ENCODE assay signal across 18 cellular contexts in the genomic region with DNA sequence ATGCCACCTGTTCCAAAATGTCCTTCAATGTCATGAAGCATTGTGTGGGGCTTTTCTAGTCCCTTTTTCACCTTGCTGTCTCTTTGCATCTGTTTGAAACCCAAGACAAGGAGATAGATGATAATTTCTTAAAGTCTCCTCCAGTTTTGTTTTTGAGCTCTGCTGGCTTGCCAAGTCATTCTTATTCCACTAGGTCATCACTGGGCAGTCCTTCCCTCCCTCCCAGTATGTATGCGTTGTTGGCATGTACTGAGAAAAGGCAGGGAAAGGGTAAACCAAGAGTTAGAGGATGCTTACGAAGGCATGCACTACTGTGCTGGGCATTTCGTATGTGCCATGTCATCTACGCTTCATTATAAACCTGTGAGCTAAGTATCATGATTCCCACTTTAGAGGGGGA.
DNase-seq lines count a peak whose midpoint lies in the region; ATAC-seq and TF ChIP-seq lines count a peak whose summit lies in the region.
"Had no signal": no experiment of that assay in that cellular context is flagged by ENCODE, and none has a peak within 500 bp of the region (broad histone marks: within the 10 kb centered on the region; RNA-seq: fewer than 3 reads in every experiment).

No MANE protein-coding gene starts in this region.

- H3K9ac ChIP-seq in skeletal muscle satellite cell (ENCODE audit: low read depth, low read length), result no peak overlapping the region

- no peaks in the 10 kb centered on the region for H3K36me3 Mint-ChIP-seq in activated T-cell treated with anti-CD3 and anti-CD28 coated beads, Interleukin-2, amount 50 U/mL, for 24 hours (ENCODE audit: low read depth)
- H3K36me3 Mint-ChIP-seq: immature natural killer cell had no signal

- peaks cover 4% of the 10 kb centered on the region for H3K36me3 ChIP-seq in skeletal muscle satellite cell (ENCODE audit: insufficient read depth, low read length)

- H3K27me3 Mint-ChIP-seq in activated T-cell treated with anti-CD3 and anti-CD28 coated beads, Interleukin-2, amount 50 U/mL, for 24 hours, result no peaks in the 10 kb centered on the region

- H3K4me1 ChIP-seq in skeletal muscle satellite cell (ENCODE audit: control insufficient read depth, insufficient read depth, low read length), result peaks cover 43% of the 10 kb centered on the region
- H3K4me1 ChIP-seq: psoas muscle had no signal

- DNase-seq in EL (peak; percentile 84), amniotic epithelial cell (ENCODE audit: low read depth) (peak; percentile 74), fibroblast of the aortic adventitia (ENCODE audit: low read depth) (peak; percentile 81), RPMI8226 (no peak), NCI-H2107 treated with DMSO at 0.1 percent for 48 hours (lab: John Stamatoyannopoulos, UW; ENCODE audit: unreplicated experiment) (no peak)
- DNase-seq in activated T-cell treated with anti-CD3 and anti-CD28 coated beads, Interleukin-2, amount 50 U/mL, for 24 hours, result no peak
- DNase-seq: activated CD4-positive, CD25-positive, alpha-beta regulatory T cell; immature natural killer cell; NCI-H446 treated with DMSO at 0.1 percent for 48 hours; NK-92 treated with Interleukin-12 subunit alpha and Interleukin-12 subunit beta, amount 100 ng/mL, for 24 hours; psoas muscle; stimulated activated naive CD4-positive, alpha-beta T cell treated with Interleukin-2 at 50 U/mL for 16 hours had no signal

- H3K4me3 ChIP-seq in fibroblast of the aortic adventitia (ENCODE audit: low read depth, low read length) (no peak overlapping the region), skeletal muscle satellite cell (ENCODE audit: low read length) (no peak overlapping the region)
- H3K4me3 ChIP-seq: lung, psoas muscle had no signal

- H3K4me2 ChIP-seq in skeletal muscle satellite cell (ENCODE audit: low read length), result peak overlapping the region; percentile 60

- H3K4me1 Mint-ChIP-seq in activated T-cell treated with anti-CD3 and anti-CD28 coated beads, Interleukin-2, amount 50 U/mL, for 24 hours (ENCODE audit: low read depth), result no peaks in the 10 kb centered on the region
- H3K4me1 Mint-ChIP-seq: immature natural killer cell had no signal

- no peak overlapping the region for H3K4me3 Mint-ChIP-seq in activated T-cell treated with anti-CD3 and anti-CD28 coated beads, Interleukin-2, amount 50 U/mL, for 24 hours
- H3K4me3 Mint-ChIP-seq: immature natural killer cell; nephron; T-helper 1 cell treated with Interleukin-12 subunit alpha and Interleukin-12 subunit beta and Interleukin-4 antibody, amounts not matched to agents 30 μg/mL and 1 μg/mL, for 36 hours had no signal

- no peak for ATAC-seq in HG03139 (IDR thresholded peaks at IDR 0.05; ENCODE audit: unreplicated experiment)
- ATAC-seq: psoas muscle had no signal

- no peak overlapping the region for H3K27ac Mint-ChIP-seq in activated T-cell treated with anti-CD3 and anti-CD28 coated beads, Interleukin-2, amount 50 U/mL, for 24 hours
- H3K27ac Mint-ChIP-seq: activated T-helper 2 cell treated with anti-CD3 and anti-CD28 coated beads, Interferon-gamma antibody, Interleukin-2, Interleukin-4, amounts not matched to agents 10 μg/mL and 5 μg/mL and 100 μg/mL, durations not matched to agents 14 hours and 24 hours and 36 hours; nephron; T-helper 1 cell treated with Interleukin-12 subunit alpha and Interleukin-12 subunit beta and Interleukin-4 antibody, amounts not matched to agents 30 μg/mL and 1 μg/mL, for 36 hours had no signal

- H3K27me3 ChIP-seq in skeletal muscle satellite cell (ENCODE audit: control insufficient read depth, insufficient read depth, low read length), result no peaks in the 10 kb centered on the region

- no peak for TF ChIP-seq CTCF in fibroblast of the aortic adventitia (IDR thresholded peaks at IDR 0.05; ENCODE audit: insufficient read depth, low read length)

- no peaks in the 10 kb centered on the region for H3K9me3 Mint-ChIP-seq in activated T-cell treated with anti-CD3 and anti-CD28 coated beads, Interleukin-2, amount 50 U/mL, for 24 hours
- H3K9me3 Mint-ChIP-seq: activated T-helper 2 cell treated with anti-CD3 and anti-CD28 coated beads, Interferon-gamma antibody, Interleukin-2, Interleukin-4, amounts not matched to agents 10 μg/mL and 5 μg/mL and 100 μg/mL, durations not matched to agents 14 hours and 24 hours and 36 hours; immature natural killer cell; nephron; T-helper 1 cell treated with Interleukin-12 subunit alpha and Interleukin-12 subunit beta and Interleukin-4 antibody, amounts not matched to agents 30 μg/mL and 1 μg/mL, for 36 hours had no signal

- H3K9me3 ChIP-seq in skeletal muscle satellite cell (replicated peaks; ENCODE audit: low read length), result no peaks in the 10 kb centered on the region
- H3K9me3 ChIP-seq: psoas muscle had no signal

Comparison
In these comparisons a context has a peak if more than half of its experiments do, and no peak if none do; other contexts are left out.
1. DNase-seq: peak in EL (single experiment), amniotic epithelial cell (single experiment) and fibroblast of the aortic adventitia (single experiment); none in activated T-cell treated with anti-CD3 and anti-CD28 coated beads, Interleukin-2, amount 50 U/mL, for 24 hours (single experiment), RPMI8226 (single experiment) and NCI-H2107 treated with DMSO at 0.1 percent for 48 hours (single experiment).